ENCODE assay signal across 7 cellular contexts in the genomic region with DNA sequence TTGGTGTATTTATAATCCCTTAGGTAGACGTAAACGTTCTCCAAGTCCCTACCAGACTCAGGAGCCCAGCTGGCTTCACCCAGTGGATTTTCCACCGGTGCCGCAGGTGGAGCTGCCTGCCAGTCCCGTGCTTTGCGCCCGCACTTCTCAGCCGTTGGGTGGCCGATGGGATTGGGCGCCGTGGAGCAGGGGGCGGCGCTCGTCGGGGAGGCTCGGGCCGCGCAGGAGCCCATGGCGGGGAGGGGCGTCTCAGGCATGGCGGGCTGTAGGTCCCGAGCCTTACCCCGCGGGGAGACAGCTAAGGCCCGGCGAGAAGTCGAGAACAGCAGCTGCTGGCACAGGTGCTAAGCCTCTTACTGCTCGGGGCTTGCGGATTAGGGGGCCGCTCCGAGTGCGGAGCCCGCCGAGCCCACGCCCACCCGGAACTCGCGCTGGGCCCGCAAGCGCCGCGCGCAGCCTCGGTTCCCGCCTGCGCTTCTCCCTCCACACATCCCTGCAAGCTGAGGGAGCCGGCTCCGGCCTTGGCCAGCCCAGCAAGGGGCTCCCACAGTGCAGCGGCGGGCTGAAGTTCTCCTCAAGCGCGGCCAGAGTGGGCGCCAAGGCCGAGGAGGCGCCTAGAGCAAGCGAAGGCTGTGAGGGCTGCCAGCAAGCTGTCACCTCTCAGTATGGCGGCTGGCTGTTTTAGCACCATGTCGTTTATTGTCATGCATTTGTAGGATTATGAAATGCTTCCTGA. TPM values are rescaled to one million over a fixed set of nuclear protein-coding genes. Genes with fewer than 3 reads are reported as not detected.
DNase-seq lines count a peak whose midpoint lies in the region; ATAC-seq and TF ChIP-seq lines count a peak whose summit lies in the region.

No MANE protein-coding gene starts in this region.

- H3K27ac ChIP-seq in Panc1 (ENCODE audit: low read length): peak overlapping the region; percentile 86
- H3K27ac ChIP-seq in neural progenitor cell: no peak overlapping the region
- H3K27ac ChIP-seq in stomach smooth muscle (ENCODE audit: low read length): peak overlapping the region; percentile 13

- CTCF ChIA-PET in Panc1 (lab: Charles Lee): interaction anchor here (0.6 kb wide), 1 partner anchor 26 kb away, joined by 8 read pairs; no protein-coding TSS in a partner anchor

- no peaks in the 10 kb centered on the region for H3K27me3 Mint-ChIP-seq in activated T-helper 17 cell treated with anti-CD3 and anti-CD28 coated beads, Interleukin-2, amount 50 U/mL, for 72 hours
- H3K27me3 Mint-ChIP-seq in neural progenitor cell (ENCODE audit: insufficient read depth, low read depth): peaks cover 20% of the 10 kb centered on the region

- intact Hi-C loops in Panc1 (cut with micrococcal nuclease; ENCODE audit: unreplicated experiment): loop anchor here (10.0 kb wide), 1 partner anchor 118 kb away; no protein-coding TSS in a partner anchor

- in situ Hi-C loops in Panc1 (cut with HindIII; ENCODE audit: low pct_unique_long_range_greater_than_20kb, low sequenced_read_pairs): no loop called here

- H3K79me2 ChIP-seq in neural progenitor cell (ENCODE audit: low read depth): no peaks in the 10 kb centered on the region

- BruUV-seq in Panc1 (replicated peaks; lab: Mats Ljungman, UMichigan): no TSS peak

- H3K9ac ChIP-seq in neural progenitor cell (no peak overlapping the region), stomach smooth muscle (ENCODE audit: low read length in 2 of 2) (peak overlapping the region; percentile 14 to 38)

- peak overlapping the region; percentile 61 for H2AFZ ChIP-seq in neural progenitor cell (replicated peaks)

- H3K4me3 Mint-ChIP-seq in activated T-helper 17 cell treated with anti-CD3 and anti-CD28 coated beads, Interleukin-2, amount 50 U/mL, for 72 hours: peak overlapping the region; percentile 97
- H3K4me3 Mint-ChIP-seq in neural progenitor cell: peak overlapping the region; percentile 93

- H3K9me3 ChIP-seq in Panc1 (ENCODE audit: control insufficient read depth, insufficient read depth, low read depth, low read length) (no peaks in the 10 kb centered on the region), neural progenitor cell (ENCODE audit: low read depth) (no peaks in the 10 kb centered on the region), stomach smooth muscle (ENCODE audit: control insufficient read depth in 2 of 2, low read length in 2 of 2) (no peaks in the 10 kb centered on the region)

- H3K4me1 ChIP-seq in Panc1 (ENCODE audit: control insufficient read depth, insufficient read depth, low read length): peaks cover 8% of the 10 kb centered on the region
- no peaks in the 10 kb centered on the region for H3K4me1 ChIP-seq in neural progenitor cell
- H3K4me1 ChIP-seq in stomach smooth muscle (ENCODE audit: control insufficient read depth, insufficient read depth, low read length): peaks cover 3% of the 10 kb centered on the region

- TF ChIP-seq CTCF in Panc1 (IDR thresholded peaks at IDR 0.05) (no peak), fibroblast of villous mesenchyme (IDR thresholded peaks at IDR 0.05; ENCODE audit: insufficient read depth, low read depth, low read length) (no peak), neural progenitor cell (IDR thresholded peaks at IDR 0.05) (no peak)

- H3K9me3 Mint-ChIP-seq in activated T-helper 17 cell treated with anti-CD3 and anti-CD28 coated beads, Interleukin-2, amount 50 U/mL, for 72 hours: peaks cover 12% of the 10 kb centered on the region
- H3K9me3 Mint-ChIP-seq in neural progenitor cell: peaks cover 16% of the 10 kb centered on the region

- H3K4me2 ChIP-seq in neural progenitor cell: peak overlapping the region; percentile 74

- POLR2A ChIA-PET in Panc1 (lab: Charles Lee): interaction anchor here (0.8 to 1.2 kb wide), 2 partner anchors 29 to 30 kb away, joined by 3 to 4 read pairs; no protein-coding TSS in a partner anchor

- H3K36me3 ChIP-seq in Panc1 (ENCODE audit: control insufficient read depth, insufficient read depth, low read length) (no peaks in the 10 kb centered on the region), neural progenitor cell (no peaks in the 10 kb centered on the region), stomach smooth muscle (ENCODE audit: control insufficient read depth in 2 of 2, insufficient read depth in 2 of 2, low read length in 2 of 2) (no peaks in the 10 kb centered on the region)

- peak overlapping the region; percentile 92 for H3K27ac Mint-ChIP-seq in activated T-helper 17 cell treated with anti-CD3 and anti-CD28 coated beads, Interleukin-2, amount 50 U/mL, for 72 hours
- H3K27ac Mint-ChIP-seq in neural progenitor cell: peak overlapping the region; percentile 83

- H3F3A ChIP-seq in neural progenitor cell (ENCODE audit: low read depth): peaks cover 35% of the 10 kb centered on the region

- H3K4me1 Mint-ChIP-seq in activated T-helper 17 cell treated with anti-CD3 and anti-CD28 coated beads, Interleukin-2, amount 50 U/mL, for 72 hours: peaks cover 22% of the 10 kb centered on the region
- H3K4me1 Mint-ChIP-seq in neural progenitor cell: peaks cover 22% of the 10 kb centered on the region

- peak overlapping the region; percentile 60 to 97 for H3K4me3 ChIP-seq in Panc1 (ENCODE audit: low read depth in 2 of 2, low read length in 2 of 2)
- peak overlapping the region; percentile 73 for H3K4me3 ChIP-seq in fibroblast of villous mesenchyme (ENCODE audit: low read depth, low read length)
- peak overlapping the region; percentile 57 for H3K4me3 ChIP-seq in neural progenitor cell
- H3K4me3 ChIP-seq in stomach smooth muscle (ENCODE audit: low read length in 2 of 2): peak overlapping the region; percentile 48 to 80

- H3K36me3 Mint-ChIP-seq in activated T-helper 17 cell treated with anti-CD3 and anti-CD28 coated beads, Interleukin-2, amount 50 U/mL, for 72 hours (ENCODE audit: low read depth): peaks cover 27% of the 10 kb centered on the region
- H3K36me3 Mint-ChIP-seq in neural progenitor cell: peaks cover 7% of the 10 kb centered on the region

- ATAC-seq in GM18511 (IDR thresholded peaks at IDR 0.05; ENCODE audit: unreplicated experiment) (peak; percentile 68), HG03521 (IDR thresholded peaks at IDR 0.05; ENCODE audit: unreplicated experiment) (peak; percentile 42), Panc1 (peak; percentile 79)
- peak; percentile 62 for ATAC-seq in activated T-helper 17 cell treated with anti-CD3 and anti-CD28 coated beads, Interleukin-2, amount 50 U/mL, for 72 hours (replicated peaks)

- no peaks in the 10 kb centered on the region for H4K20me1 ChIP-seq in neural progenitor cell (ENCODE audit: low read depth)

- no peak for DNase-seq in Panc1 (ENCODE audit: low read depth, low spot score)
- DNase-seq in fibroblast of villous mesenchyme (ENCODE audit: low read depth): peak; percentile 42
- DNase-seq in neural progenitor cell (ENCODE audit: low spot score): peak; percentile 83

- no peaks in the 10 kb centered on the region for H3K27me3 ChIP-seq in Panc1 (ENCODE audit: control insufficient read depth, insufficient read depth, low read length)
- peaks cover 16% of the 10 kb centered on the region for H3K27me3 ChIP-seq in neural progenitor cell
- no peaks in the 10 kb centered on the region for H3K27me3 ChIP-seq in stomach smooth muscle (ENCODE audit: control insufficient read depth in 1 of 2, insufficient read depth in 2 of 2, low read length in 2 of 2)

RNA-seq across cellular contexts. Expression of gene TRIM27, which starts 57.3 kb away (rescaled TPM):
- 53.0 TPM for total RNA-seq in Panc1 (2021; ENCODE audit: unreplicated experiment)
- 42.6 TPM for polyA plus RNA-seq in Panc1 (2012; ENCODE audit: insufficient read length)
- 10 to 100 TPM; 34.4 to 51.2 TPM for total RNA-seq in activated T-helper 17 cell treated with anti-CD3 and anti-CD28 coated beads, Interleukin-2, amount 50 U/mL, for 72 hours
- total RNA-seq in fibroblast of villous mesenchyme: 57.0 and 76.9 TPM in 2 replicates
- total RNA-seq in neural progenitor cell (ENCODE audit: low replicate concordance): 69.0 and 94.5 TPM in 2 replicates
